1 cellular context compared by ENCODE assay signal in the genomic region with DNA sequence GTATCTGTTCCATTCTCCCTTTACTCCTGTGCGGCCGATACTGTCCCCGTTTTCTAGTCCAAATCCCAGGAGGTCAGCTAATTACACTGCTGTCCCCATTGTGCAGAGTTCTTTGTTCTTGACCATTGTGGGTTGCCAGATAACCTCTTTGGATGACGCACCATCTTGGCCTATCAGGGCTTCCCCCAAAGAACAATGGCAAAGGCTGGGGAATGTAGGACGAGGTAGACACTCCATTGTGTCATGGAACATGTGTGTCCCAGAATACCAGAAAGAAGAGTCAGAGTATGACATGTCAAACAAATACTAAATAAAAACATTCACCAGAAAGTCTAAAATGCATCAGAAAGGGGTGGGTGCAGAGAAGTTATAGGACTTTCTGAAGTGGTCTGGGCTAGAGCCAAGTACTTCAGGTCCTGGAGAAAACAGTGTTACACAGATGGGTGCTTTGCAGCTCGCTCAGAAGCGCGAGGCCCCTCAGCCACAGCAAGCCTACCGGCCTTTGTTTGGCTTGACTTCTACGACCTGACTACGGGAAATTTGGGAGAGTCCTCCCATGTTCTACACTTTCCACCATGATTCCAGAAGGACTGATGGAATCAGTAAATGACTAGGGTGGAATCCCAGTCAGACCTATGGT.
TF ChIP-seq lines count a peak whose summit lies in the region.

No MANE protein-coding gene starts in this region.

TF ChIP-seq in K562, 482 proteins besides CTCF, POLR2A, EP300 and RAD21:
- TF ChIP-seq ZNF77 (CRISPR knock-in tag; IDR thresholded peaks at IDR 0.05) = no peak
- TF ChIP-seq ZNF174 (CRISPR knock-in tag; IDR thresholded peaks at IDR 0.05) = no peak
- no peak for TF ChIP-seq U2AF1 (optimal IDR thresholded peaks at IDR 0.05; ENCODE audit: low read depth, low read length)
- no peak for TF ChIP-seq DMBX1 (CRISPR knock-in tag; IDR thresholded peaks at IDR 0.05; ENCODE audit: borderline replicate concordance)
- no peak for TF ChIP-seq CHD1 (IDR thresholded peaks at IDR 0.05; ENCODE audit: low read length)
- no peak for TF ChIP-seq ZSCAN29 (IDR thresholded peaks at IDR 0.05)
- no peak for TF ChIP-seq NUFIP1 (IDR thresholded peaks at IDR 0.05; ENCODE audit: partially characterized antibody)
- no peak for TF ChIP-seq RFX1 (IDR thresholded peaks at IDR 0.05)
